1 cellular context compared by ENCODE assay signal in genomic region chr10:87060280-87060928, GRCh38.
A peak's percentile ranks its signal among the peaks of the same experiment; 100 is the strongest.
TF ChIP-seq lines count a peak whose summit lies in the region.

No MANE protein-coding gene starts in this region.

TF ChIP-seq in liver, 16 proteins besides CTCF, POLR2A, EP300 and RAD21 (continued from another document):
- TF ChIP-seq ZBTB33 (IDR thresholded peaks at IDR 0.05), result no peak
- TF ChIP-seq FOXA1 (IDR thresholded peaks at IDR 0.05), result no peak
- no peak for TF ChIP-seq FOXA2 (IDR thresholded peaks at IDR 0.05)
- no peak for TF ChIP-seq HNF4G (IDR thresholded peaks at IDR 0.05)
- no peak for TF ChIP-seq TAF1 (conservative IDR thresholded peaks at IDR 0.05)
- TF ChIP-seq GABPA (IDR thresholded peaks at IDR 0.05 in 1 of 2, conservative IDR thresholded peaks at IDR 0.05 in 1 of 2), result no peak
- peak; percentile 53 for TF ChIP-seq YY1 (IDR thresholded peaks at IDR 0.05)
- peak; percentile 13 for TF ChIP-seq MAX (IDR thresholded peaks at IDR 0.05)
